ENCODE assay signal across 22 cellular contexts in the genomic region with DNA sequence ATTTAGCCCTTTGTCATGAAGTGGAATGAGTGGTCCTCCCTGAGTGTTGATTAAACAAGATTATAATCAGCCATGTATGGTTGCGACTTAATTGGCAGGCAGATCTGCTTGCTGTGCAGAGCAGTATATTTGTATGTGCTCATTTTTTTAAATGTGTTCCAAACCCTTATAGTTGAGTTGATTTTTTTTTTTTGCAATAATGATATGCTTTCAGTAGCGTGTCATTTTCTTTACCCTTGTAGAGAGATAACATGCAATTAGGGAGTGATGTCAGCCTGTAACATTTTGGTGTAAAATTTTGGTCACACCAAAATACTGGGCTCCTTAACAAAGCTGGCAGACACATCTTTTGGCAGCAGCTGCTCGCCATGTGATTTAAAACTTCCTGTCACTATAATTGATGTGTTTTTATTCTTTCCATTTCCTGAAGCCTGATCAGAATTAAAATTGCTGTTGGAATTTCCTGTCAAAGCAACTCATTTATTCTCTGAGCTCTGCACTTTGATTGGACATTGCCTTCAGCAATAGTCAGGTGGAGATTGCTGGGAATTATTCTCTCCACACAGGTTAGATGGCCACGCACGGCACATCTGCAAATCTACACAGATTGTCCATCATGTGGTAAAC.
DNase-seq lines count a peak whose midpoint lies in the region; TF ChIP-seq lines count a peak whose summit lies in the region.
"Had no signal": no experiment of that assay in that cellular context is flagged by ENCODE, and none has a peak within 500 bp of the region (broad histone marks: within the 10 kb centered on the region; RNA-seq: fewer than 3 reads in every experiment).

No MANE protein-coding gene starts in this region.

- H3K4me1 ChIP-seq in BLaER1 treated with 17β-estradiol and CSF1 and Interleukin-3, amounts not matched to agents 10 nM and 100 nM: peaks cover 28 to 43% (median 35%) of the 10 kb centered on the region in 10 experiments
- H3K4me1 ChIP-seq: pancreas had no signal

- no peak overlapping the region for H3K9ac ChIP-seq in BLaER1 treated with 17β-estradiol and CSF1 and Interleukin-3, amounts not matched to agents 10 nM and 100 nM
- H3K9ac ChIP-seq: GM23248 had no signal

- H3K27ac ChIP-seq in BLaER1 treated with 17β-estradiol and CSF1 and Interleukin-3, amounts not matched to agents 10 nM and 100 nM: no peak overlapping the region
- H3K27ac ChIP-seq in VCaP: peak overlapping the region; percentile 22
- H3K27ac ChIP-seq: GM23248, pancreas had no signal

- no peaks in the 10 kb centered on the region for H3K9me3 ChIP-seq in BLaER1 treated with 17β-estradiol and CSF1 and Interleukin-3, amounts not matched to agents 10 nM and 100 nM (replicated peaks in 1 of 11)
- H3K9me3 ChIP-seq: pancreas had no signal

- H3K27me3 ChIP-seq in BLaER1 treated with 17β-estradiol and CSF1 and Interleukin-3, amounts not matched to agents 10 nM and 100 nM: peaks cover 0 to 68% (median 0%) of the 10 kb centered on the region in 11 experiments; a peak in 6 of 22 replicates
- H3K27me3 ChIP-seq: pancreas had no signal

- peak overlapping the region; percentile 22 to 77 (median 61); a peak in 21 of 22 replicates for H3K4me2 ChIP-seq in BLaER1 treated with 17β-estradiol and CSF1 and Interleukin-3, amounts not matched to agents 10 nM and 100 nM

- TF ChIP-seq CTCF in VCaP (conservative IDR thresholded peaks at IDR 0.05): no peak

- peak; percentile 92 for DNase-seq in NCI-H1105 treated with DMSO at 0.1 percent for 48 hours (lab: John Stamatoyannopoulos, UW)
- DNase-seq in NCI-H2227 (lab: John Stamatoyannopoulos, UW; ENCODE audit: unreplicated experiment): peak; percentile 68
- no peak for DNase-seq in Ammon's horn (ENCODE audit: low spot score)
- no peak for DNase-seq in activated T-cell treated with anti-CD3 and anti-CD28 coated beads for 4 hours
- no peak for DNase-seq in germinal center (ENCODE audit: low spot score)
- DNase-seq in NK-92 (lab: John Stamatoyannopoulos, UW; ENCODE audit: unreplicated experiment): no peak
- DNase-seq: activated CD8-positive, alpha-beta T cell treated with anti-CD3 and anti-CD28 coated beads for 36 hours; activated naive CD8-positive, alpha-beta T cell treated with anti-CD3 and anti-CD28 coated beads, Interleukin-2, amount 10 ng/mL, durations not matched to agents 7 days and 5 days; activated T-cell treated with anti-CD3 and anti-CD28 coated beads, Interleukin-2, amount 50 U/mL, for 72 hours; GM23248; head of caudate nucleus; immature natural killer cell; naive B cell; NCI-H510A; pancreas; SIG-M5; stimulated activated CD4-positive, alpha-beta T cell treated with anti-CD3 and anti-CD28 coated beads, Interleukin-1b, Interleukin-23, amount 100 ng/mL, for 48 hours; stimulated activated naive CD8-positive, alpha-beta T cell treated with anti-CD3 and anti-CD28 coated beads, Interleukin-15, amount 100 ng/mL, for 72 hours; T-helper 17 cell had no signal

- no peaks in the 10 kb centered on the region; a peak in 1 of 22 replicates for H4K20me1 ChIP-seq in BLaER1 treated with 17β-estradiol and CSF1 and Interleukin-3, amounts not matched to agents 10 nM and 100 nM

- no peaks in the 10 kb centered on the region for H3K36me3 ChIP-seq in BLaER1 treated with 17β-estradiol and CSF1 and Interleukin-3, amounts not matched to agents 10 nM and 100 nM
- H3K36me3 ChIP-seq: pancreas had no signal

- H3K4me3 ChIP-seq in BLaER1 treated with 17β-estradiol and CSF1 and Interleukin-3, amounts not matched to agents 10 nM and 100 nM: no peak overlapping the region
- H3K4me3 ChIP-seq: GM23248, lung, pancreas had no signal

Comparison
In these comparisons a context has a peak if more than half of its experiments do, and no peak if none do; other contexts are left out.
1. DNase-seq: peak in NCI-H1105 treated with DMSO at 0.1 percent for 48 hours (single experiment) and NCI-H2227 (single experiment); none in Ammon's horn (single experiment), activated T-cell treated with anti-CD3 and anti-CD28 coated beads for 4 hours (single experiment), germinal center (single experiment) and NK-92 (single experiment).